Comparison of ENCODE assay signal across 13 cellular contexts in the genomic region with DNA sequence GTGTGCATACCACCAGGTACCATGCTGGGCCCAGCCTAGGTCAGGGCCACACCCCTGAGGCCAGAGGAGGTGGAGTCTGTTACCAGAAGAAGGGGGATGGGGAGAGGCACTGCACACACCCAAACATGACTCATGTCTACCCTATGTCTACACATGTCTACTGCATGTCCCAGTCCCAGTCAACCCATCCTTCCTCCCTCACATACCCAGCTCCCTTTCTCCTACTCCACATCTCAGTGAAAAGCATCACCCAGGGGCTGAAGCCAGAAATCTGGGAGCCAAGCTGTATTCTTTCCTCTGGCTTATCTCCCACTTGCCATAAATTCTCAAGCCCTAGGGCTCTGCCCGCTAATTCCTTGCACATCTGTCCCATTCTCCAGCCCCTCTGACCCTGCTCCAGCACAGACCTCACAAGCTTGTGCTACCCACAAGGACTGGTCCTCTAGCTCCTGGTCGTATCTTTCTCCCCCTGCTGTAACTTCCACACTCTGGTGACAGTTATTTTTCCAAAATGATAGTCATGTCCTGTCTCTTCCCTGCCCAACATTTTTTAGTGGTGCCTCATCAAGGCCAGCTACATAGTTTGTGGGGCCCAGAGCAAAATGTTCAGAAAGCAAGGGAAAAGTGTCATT. TPM values are rescaled to one million over a fixed set of nuclear protein-coding genes. Genes with fewer than 3 reads are reported as not detected.
DNase-seq lines count a peak whose midpoint lies in the region; ATAC-seq, FAIRE-seq and TF ChIP-seq lines count a peak whose summit lies in the region.
"Had no signal": no experiment of that assay in that cellular context is flagged by ENCODE, and none has a peak within 500 bp of the region (broad histone marks: within the 10 kb centered on the region; RNA-seq: fewer than 3 reads in every experiment).

No MANE protein-coding gene starts in this region.

- no peak for FAIRE-seq in GM19239 (lab: Jason Lieb, UNC)

- CTCF ChIA-PET in T-cell (lab: Charles Lee): no interaction called here

- H3K27me3 Mint-ChIP-seq in T-cell: peaks cover 0 to 1% of the 10 kb centered on the region in 2 donors

- DNase-seq in AG10803 (ENCODE audit: low read depth) (peak; percentile 89), NCI-H82 treated with DMSO at 0.1 percent for 48 hours (lab: John Stamatoyannopoulos, UW; ENCODE audit: unreplicated experiment) (peak; percentile 53), dedifferentiated amniotic fluid mesenchymal stem cell (ENCODE audit: extremely low spot score) (peak; percentile 72), omental fat pad (ENCODE audit: low spot score) (no peak), GM19239 (ENCODE audit: insufficient read length, low spot score) (no peak), T-cell (no peak), NCI-H128 (lab: John Stamatoyannopoulos, UW; ENCODE audit: unreplicated experiment) (no peak), NCI-H1417 (lab: John Stamatoyannopoulos, UW) (no peak)
- DNase-seq: CD8-positive, alpha-beta memory T cell; NCI-H1436 had no signal

- H3K4me3 Mint-ChIP-seq in T-cell: no peak overlapping the region
- H3K4me3 Mint-ChIP-seq: activated T-helper 1 cell treated with anti-CD3 and anti-CD28 coated beads, Interleukin-12 subunit alpha, Interleukin-12 subunit beta, Interleukin-2, Interleukin-4 antibody, amounts not matched to agents 30 ng/mL and 10 ng/mL and 1 ng/mL, durations not matched to agents 14 hours and 24 hours and 36 hours; CD8-positive, alpha-beta memory T cell; nephron had no signal

- H3K4me3 ChIP-seq in AG10803 (ENCODE audit: low read length): peak overlapping the region; percentile 22; the same call in 1 of the 2 replicates
- H3K4me3 ChIP-seq: gastroesophageal sphincter had no signal

- H3K9me3 Mint-ChIP-seq in T-cell: no peaks in the 10 kb centered on the region
- H3K9me3 Mint-ChIP-seq: activated T-helper 1 cell treated with anti-CD3 and anti-CD28 coated beads, Interleukin-12 subunit alpha, Interleukin-12 subunit beta, Interleukin-2, Interleukin-4 antibody, amounts not matched to agents 30 ng/mL and 10 ng/mL and 1 ng/mL, durations not matched to agents 14 hours and 24 hours and 36 hours; CD8-positive, alpha-beta memory T cell; nephron had no signal

- no peaks in the 10 kb centered on the region for H3K36me3 Mint-ChIP-seq in T-cell
- H3K36me3 Mint-ChIP-seq: CD8-positive, alpha-beta memory T cell had no signal

- peak; percentile 29 for ATAC-seq in omental fat pad (ENCODE audit: low FRiP score)
- ATAC-seq in T-cell (replicated peaks in 1 of 4): no peak
- ATAC-seq: gastroesophageal sphincter had no signal

- TF ChIP-seq CTCF in AG10803 (conservative IDR thresholded peaks at IDR 0.05; ENCODE audit: low read length) (peak; percentile 33), omental fat pad (IDR thresholded peaks at IDR 0.05) (no peak)

- POLR2A ChIA-PET in T-cell (lab: Charles Lee): no interaction called here

- H3K27ac Mint-ChIP-seq in T-cell: no peak overlapping the region
- H3K27ac Mint-ChIP-seq: activated T-helper 1 cell treated with anti-CD3 and anti-CD28 coated beads, Interleukin-12 subunit alpha, Interleukin-12 subunit beta, Interleukin-2, Interleukin-4 antibody, amounts not matched to agents 30 ng/mL and 10 ng/mL and 1 ng/mL, durations not matched to agents 14 hours and 24 hours and 36 hours; nephron had no signal

- peaks cover 3 to 7% (median 4%) of the 10 kb centered on the region in 3 donors for H3K4me1 Mint-ChIP-seq in T-cell
- H3K4me1 Mint-ChIP-seq: CD8-positive, alpha-beta memory T cell had no signal

RNA-seq across cellular contexts. Expression of gene APPL2, which starts 18.0 kb away (rescaled TPM):
- total RNA-seq in omental fat pad: 10 to 100 TPM; 39.9 to 67.5 (median 59.1) TPM
- 10 to 100 TPM; 41.1 to 59.6 (median 53.1) TPM for total RNA-seq in T-cell

Comparison
In these comparisons a context has a peak if more than half of its experiments do, and no peak if none do; other contexts are left out.
1. DNase-seq: peak in AG10803 (single experiment), NCI-H82 treated with DMSO at 0.1 percent for 48 hours (single experiment) and dedifferentiated amniotic fluid mesenchymal stem cell (single experiment); none in omental fat pad (single experiment), GM19239 (single experiment), T-cell (0 of 34), NCI-H128 (single experiment) and NCI-H1417 (0 of 3).